In the genomic region with DNA sequence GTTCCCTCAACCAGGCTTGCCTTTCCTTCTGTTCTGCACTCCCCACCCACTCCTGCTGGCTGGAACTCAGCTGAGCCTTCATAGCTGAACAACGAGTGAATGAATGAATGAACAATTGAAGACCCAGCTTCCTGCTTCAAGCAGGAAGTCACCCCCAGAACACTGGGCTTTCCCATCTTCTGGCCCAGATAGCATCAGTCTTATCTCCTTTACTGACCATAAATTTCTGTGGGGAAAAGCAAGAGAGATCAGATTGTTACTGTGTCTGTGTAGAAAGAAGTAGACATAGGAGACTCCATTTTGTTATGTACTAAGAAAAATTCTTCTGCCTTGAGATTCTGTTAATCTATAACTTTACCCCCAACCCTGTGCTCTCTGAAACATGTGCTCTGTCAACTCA, we compare ENCODE assay signal across 8 cellular contexts. TPM values are rescaled to one million over a fixed set of nuclear protein-coding genes. Genes with fewer than 3 reads are reported as not detected.
DNase-seq lines count a peak whose midpoint lies in the region; ATAC-seq, FAIRE-seq and TF ChIP-seq lines count a peak whose summit lies in the region.
"Not testable (repeated sequence)": the region's sequence is repeated elsewhere in the genome, so short reads cannot be mapped to it uniquely, and the experiment has no call there.
"Had no signal": no experiment of that assay in that cellular context is flagged by ENCODE, and none has a peak within 500 bp of the region (broad histone marks: within the 10 kb centered on the region; RNA-seq: fewer than 3 reads in every experiment).

No MANE protein-coding gene starts in this region.

- H4K5ac ChIP-seq in H1 (ENCODE audit: insufficient read length, low read depth, low read length): not testable (repeated sequence)

- not testable (repeated sequence) for H3K79me1 ChIP-seq in H1 (ENCODE audit: low read depth, low read length); neuronal stem cell (ENCODE audit: low read depth, low read length)

- H3K9me2 ChIP-seq in PC-9 (ENCODE audit: insufficient read depth): not testable (repeated sequence)

- H2BK15ac ChIP-seq in H1 (ENCODE audit: low read length); neuronal stem cell (ENCODE audit: low read length): not testable (repeated sequence)

- not testable (repeated sequence) for H3K9ac ChIP-seq in HUES48 (ENCODE audit: low read depth, low read length); H1 (replicated peaks in 1 of 4; ENCODE audit: extremely low read depth in 1 of 4, low read depth in 3 of 4, low read length in 3 of 4); HepG2 (ENCODE audit: insufficient read depth, low read depth, low read length); neuronal stem cell (ENCODE audit: low read depth, low read length, poor library complexity)

- CTCF ChIA-PET in PC-9 (lab: Charles Lee); HepG2 (lab: Yijun Ruan, JAX; ENCODE audit: low intra/inter-chr PET ratio, low total read pairs): not testable (repeated sequence)
- CTCF ChIA-PET in H1 (lab: Charles Lee; ENCODE audit: partially characterized antibody): interaction anchor here (1.2 to 6.5 kb wide), 4 partner anchors 11 to 60 kb away, joined by 3 to 37 read pairs (median 7); no protein-coding TSS in a partner anchor

- H3K4me3 ChIP-seq in HUES48 (ENCODE audit: low read depth, low read length); PC-9; H1 (ENCODE audit: extremely low read depth in 1 of 4, insufficient read depth in 2 of 4, low read depth in 3 of 4, low read length in 4 of 4); HepG2 (replicated peaks in 1 of 3; ENCODE audit: insufficient read depth in 1 of 3, low read depth in 2 of 3, low read length in 3 of 3); neuronal stem cell (ENCODE audit: low read length in 2 of 2): not testable (repeated sequence)

- not testable (repeated sequence) for H3K14ac ChIP-seq in H1 (ENCODE audit: insufficient read length); neuronal stem cell (ENCODE audit: low read length)

- peak overlapping the region; percentile 3 for H3K27ac ChIP-seq in HUES48 (ENCODE audit: low read depth, low read length)
- peak overlapping the region; percentile 63 for H3K27ac ChIP-seq in PC-9
- H3K27ac ChIP-seq in H1 (ENCODE audit: low read depth, low read length); neuronal stem cell (replicated peaks; ENCODE audit: low read length): not testable (repeated sequence)
- H3K27ac ChIP-seq in HepG2 (ENCODE audit: extremely low read length, insufficient read depth, low read length): peak overlapping the region; percentile 18

- DNase-seq in ELF-1 (ENCODE audit: low read depth, low spot score): peak; percentile 44
- not testable (repeated sequence) for DNase-seq in PC-9; H1 (ENCODE audit: low read depth in 1 of 2, low spot score in 2 of 2); HepG2 (ENCODE audit: low spot score); neuronal stem cell (ENCODE audit: low spot score)

- 65% methylated on average over 1 of the region's 1 CpG; no CpG with 5 or more reads in 1 of the 2 experiments for WGBS in H1 (ENCODE audit: extremely low coverage in 1 of 2, insufficient coverage in 1 of 2, insufficient read length in 1 of 2, insufficient replicate concordance in 2 of 2, low coverage in 1 of 2, low lambda C conversion rate in 2 of 2, missing lambda C conversion rate in 1 of 2), 2 experiments
- WGBS in HepG2 (ENCODE audit: low lambda C conversion rate): 0% methylated on average over 1 of the region's 1 CpG
- no CpG with 5 or more reads among the region's 1 CpG for WGBS in neuronal stem cell (ENCODE audit: extremely low coverage in 2 of 2, insufficient read length in 2 of 2, insufficient replicate concordance in 1 of 2), 2 donors

- H2AFZ ChIP-seq in PC-9; HepG2 (ENCODE audit: low read length): not testable (repeated sequence)
- H2AFZ ChIP-seq in H1 (ENCODE audit: low read length) (peak overlapping the region; percentile 87; the same call in 1 of the 2 replicates), neuronal stem cell (ENCODE audit: low read length) (peak overlapping the region; percentile 56)

- H3F3A ChIP-seq in PC-9 (ENCODE audit: insufficient read depth, low read depth): peaks cover 39% of the 10 kb centered on the region

- not testable (repeated sequence) for H3K4me1 ChIP-seq in HUES48 (ENCODE audit: control insufficient read depth, insufficient read depth, low read length); H1 (replicated peaks in 1 of 4; ENCODE audit: control insufficient read depth in 3 of 4, insufficient read depth in 4 of 4, low read length in 3 of 4); neuronal stem cell (ENCODE audit: control insufficient read depth in 2 of 2, insufficient read depth in 1 of 2, low read depth in 1 of 2, low read length in 2 of 2)
- peaks cover 54% of the 10 kb centered on the region for H3K4me1 ChIP-seq in PC-9 (replicated peaks; ENCODE audit: insufficient read depth)
- peaks cover 77% of the 10 kb centered on the region for H3K4me1 ChIP-seq in HepG2 (ENCODE audit: insufficient read depth, low read length)

- ATAC-seq in HepG2: not testable (repeated sequence)

- H2BK120ac ChIP-seq in H1 (replicated peaks; ENCODE audit: low read depth, low read length); neuronal stem cell (ENCODE audit: low read depth, low read length): not testable (repeated sequence)

- 0 out of 2 replicates have a peak overlapping the region, but pooled peaks have one; percentile 60 for H2BK12ac ChIP-seq in H1 (ENCODE audit: low read depth, low read length)
- H2BK12ac ChIP-seq in neuronal stem cell (ENCODE audit: low read length): not testable (repeated sequence)

- H3K23ac ChIP-seq in H1 (ENCODE audit: insufficient read length); neuronal stem cell (ENCODE audit: low read depth, low read length, poor library complexity): not testable (repeated sequence)

- H3K9me3 ChIP-seq in HUES48 (ENCODE audit: control insufficient read depth, insufficient read depth, low read length); PC-9 (ENCODE audit: insufficient read depth, low read depth); H1 (ENCODE audit: insufficient read depth in 2 of 2, low read depth in 1 of 2, low read length in 1 of 2); HepG2 (ENCODE audit: low read length); neuronal stem cell (replicated peaks in 1 of 2; ENCODE audit: control insufficient read depth in 2 of 2, insufficient read depth in 1 of 2, low read depth in 1 of 2, low read length in 2 of 2): not testable (repeated sequence)

- H2BK20ac ChIP-seq in H1 (ENCODE audit: low read length): peak overlapping the region; percentile 99; the same call in 1 of the 2 replicates

- not testable (repeated sequence) for TF ChIP-seq CTCF in PC-9 (conservative IDR thresholded peaks at IDR 0.05); H1 (IDR thresholded peaks at IDR 0.05; ENCODE audit: control extremely low read depth in 1 of 3, insufficient read depth in 1 of 3, low read depth in 1 of 3, low read length in 3 of 3); HepG2 (CRISPR knock-in tag; IDR thresholded peaks at IDR 0.05)

- H2AK5ac ChIP-seq in H1 (ENCODE audit: low read depth, low read length); neuronal stem cell (ENCODE audit: low read depth, low read length): not testable (repeated sequence)

- not testable (repeated sequence) for H3K23me2 ChIP-seq in H1 (ENCODE audit: low read depth, low read length)

- not testable (repeated sequence) for H3K27me3 ChIP-seq in HUES48 (ENCODE audit: control insufficient read depth, insufficient read depth, low read length); PC-9 (ENCODE audit: insufficient read depth, low read depth); H1 (replicated peaks in 1 of 4; ENCODE audit: control insufficient read depth in 3 of 4, extremely low read depth in 1 of 4, insufficient read depth in 3 of 4, low read length in 3 of 4); HepG2 (ENCODE audit: control insufficient read depth in 1 of 2, insufficient read depth in 2 of 2, low read length in 2 of 2); neuronal stem cell (ENCODE audit: control insufficient read depth in 3 of 3, insufficient read depth in 3 of 3, low read depth in 1 of 3, low read length in 3 of 3)

- H3K56ac ChIP-seq in H1 (replicated peaks; ENCODE audit: insufficient read length, low read depth, low read length): not testable (repeated sequence)

- not testable (repeated sequence) for FAIRE-seq in H1 (lab: Jason Lieb, UNC); HepG2 (lab: Jason Lieb, UNC)

- in situ Hi-C loops in HepG2 (cut with HindIII; ENCODE audit: extremely low pct_ligation_motif_present, low pct_unique_long_range_greater_than_20kb): not testable (repeated sequence)

- not testable (repeated sequence) for H3K79me2 ChIP-seq in PC-9 (ENCODE audit: low read depth); H1 (ENCODE audit: control insufficient read depth in 1 of 2, insufficient read depth in 2 of 2, low read length in 2 of 2); HepG2 (ENCODE audit: insufficient read depth, low read length)

- not testable (repeated sequence) for H3K4me2 ChIP-seq in PC-9; H1 (ENCODE audit: insufficient read depth in 1 of 2, low read depth in 2 of 2, low read length in 2 of 2); HepG2 (ENCODE audit: low read depth, low read length); neuronal stem cell (ENCODE audit: insufficient read depth, low read length, poor library complexity, severe bottlenecking)

- not testable (repeated sequence) for BruUV-seq in PC-9 (replicated peaks; lab: Mats Ljungman, UMichigan); HepG2 (replicated peaks; lab: Mats Ljungman, UMichigan)

- not testable (repeated sequence) for H4K20me1 ChIP-seq in PC-9 (ENCODE audit: insufficient read depth); H1 (replicated peaks in 1 of 2; ENCODE audit: control insufficient read depth in 1 of 2, insufficient read depth in 2 of 2, low read length in 2 of 2); HepG2 (ENCODE audit: insufficient read depth, low read length)

- peak overlapping the region; percentile 1 for H3K4ac ChIP-seq in H1 (replicated peaks; ENCODE audit: insufficient read length, low read depth, low read length)
- not testable (repeated sequence) for H3K4ac ChIP-seq in neuronal stem cell (ENCODE audit: low read length)

- POLR2A ChIA-PET in PC-9 (lab: Charles Lee; ENCODE audit: unreplicated experiment): interaction anchor here (0.7 kb wide), 1 partner anchor 10 kb away, joined by 3 read pairs; no protein-coding TSS in a partner anchor
- POLR2A ChIA-PET in H1 (lab: Charles Lee; ENCODE audit: partially characterized antibody): interaction anchor here (0.9 to 1.8 kb wide), 2 partner anchors 11 to 63 kb away, joined by 3 to 9 read pairs; no protein-coding TSS in a partner anchor
- POLR2A ChIA-PET in HepG2 (lab: Yijun Ruan, JAX): not testable (repeated sequence)

- not testable (repeated sequence) for H4K8ac ChIP-seq in H1 (ENCODE audit: extremely low read depth, insufficient read depth, low read length); neuronal stem cell (ENCODE audit: low read depth, low read length)

- not testable (repeated sequence) for H3K36me3 ChIP-seq in HUES48 (ENCODE audit: control insufficient read depth, insufficient read depth, low read length); PC-9 (ENCODE audit: low read depth); H1 (ENCODE audit: control insufficient read depth in 2 of 4, insufficient read depth in 4 of 4, low read length in 3 of 4); HepG2 (replicated peaks in 1 of 2; ENCODE audit: control insufficient read depth in 1 of 2, insufficient read depth in 2 of 2, low read length in 2 of 2); neuronal stem cell (replicated peaks in 1 of 2; ENCODE audit: control insufficient read depth in 2 of 2, insufficient read depth in 2 of 2, low read length in 2 of 2)

- not testable (repeated sequence) for H2BK5ac ChIP-seq in H1 (ENCODE audit: low read depth, low read length); neuronal stem cell (ENCODE audit: low read length)

- peak overlapping the region; percentile 4 for H4K91ac ChIP-seq in H1 (replicated peaks; ENCODE audit: insufficient read length, low read length)
- not testable (repeated sequence) for H4K91ac ChIP-seq in neuronal stem cell (ENCODE audit: low read depth, low read length, poor library complexity)

- not testable (repeated sequence) for TF ChIP-seq EP300 in H1 (IDR thresholded peaks at IDR 0.05; ENCODE audit: borderline replicate concordance in 1 of 2, low read depth in 2 of 2, low read length in 2 of 2); HepG2 (IDR thresholded peaks at IDR 0.05; ENCODE audit: low read depth in 2 of 2, low read length in 2 of 2); HepG2 (CRISPR knock-in tag; IDR thresholded peaks at IDR 0.05; ENCODE audit: borderline replicate concordance)

- peak overlapping the region; percentile 48 for H3K18ac ChIP-seq in H1 (ENCODE audit: extremely low read depth, low read length)
- not testable (repeated sequence) for H3K18ac ChIP-seq in neuronal stem cell (ENCODE audit: low read length)

- TF ChIP-seq RAD21 in H1 (IDR thresholded peaks at IDR 0.05 in 1 of 2, conservative IDR thresholded peaks at IDR 0.05 in 1 of 2; ENCODE audit: low read depth in 2 of 2, low read length in 2 of 2); HepG2 (CRISPR knock-in tag; IDR thresholded peaks at IDR 0.05): not testable (repeated sequence)

- intact Hi-C loops in PC-9 (cut with micrococcal nuclease; ENCODE audit: unreplicated experiment); HepG2 (cut with micrococcal nuclease; ENCODE audit: unreplicated experiment): not testable (repeated sequence)

- TF ChIP-seq POLR2A in H1 (IDR thresholded peaks at IDR 0.05; ENCODE audit: control extremely low read depth in 1 of 2, low read depth in 2 of 2, low read length in 2 of 2); HepG2 (IDR thresholded peaks at IDR 0.05; ENCODE audit: insufficient read depth in 1 of 2, low read depth in 2 of 2, low read length in 2 of 2): not testable (repeated sequence)

RNA-seq across cellular contexts. Expression of a gene that starts 19.5 kb away (rescaled TPM):
- total RNA-seq in PC-9 (2021): not detected in 2 replicates
- not detected in 2 replicates for total RNA-seq in H1 (2021; fragmentation: NEBNext Ultra II Directional; extraction: Animal tissue kit (Norgen Biotek cat#: 25700))
- polyA plus RNA-seq in H1 (2011; rRNA removed): not detected in 2 replicates
- not detected for polyA plus RNA-seq in H1 (2011; cell fraction: cytosol; rRNA removed)
- polyA plus RNA-seq in H1 (2011; cell fraction: nucleus; rRNA removed): not detected
- polyA plus RNA-seq in H1 (2012, experiment 1 of 2): not detected in 4 replicates
- not detected for polyA plus RNA-seq in H1 (2012, experiment 2 of 2)
- not detected for polyA plus RNA-seq in H1 (2013, experiment 1 of 2)
- polyA plus RNA-seq in H1 (2013, experiment 2 of 2): not detected
- polyA minus RNA-seq in H1 (2011; rRNA and poly(A)+ RNA removed): not detected in 2 replicates
- polyA minus RNA-seq in H1 (2011; cell fraction: cytosol; rRNA and poly(A)+ RNA removed): not detected
- polyA minus RNA-seq in H1 (2011; cell fraction: nucleus; rRNA and poly(A)+ RNA removed): not detected
- total RNA-seq in HepG2 (2016; rRNA removed; fragmentation: Illumina TruSeq; extraction: Trizol): 2.3 and 3.4 TPM in 2 replicates
- 2.7 and 3.5 TPM in 2 replicates for total RNA-seq in HepG2 (2016; cell fraction: cytosol; rRNA removed; fragmentation: Illumina TruSeq; extraction: Trizol; ENCODE audit: low read depth)
- total RNA-seq in HepG2 (2016; cell fraction: insoluble cytoplasmic fraction; rRNA removed; fragmentation: Illumina TruSeq; extraction: Trizol): 2.3 and 3.6 TPM in 2 replicates
- total RNA-seq in HepG2 (2016; cell fraction: membrane; rRNA removed; fragmentation: Illumina TruSeq; extraction: Trizol): 3.3 and 4.5 TPM in 2 replicates
- total RNA-seq in HepG2 (2016; cell fraction: nucleus; rRNA removed; fragmentation: Illumina TruSeq; extraction: Trizol): 2.9 and 3.3 TPM in 2 replicates
- 8.8 and 13.2 TPM in 2 replicates for polyA plus RNA-seq in HepG2 (2011; rRNA removed)
- 4.8 and 4.9 TPM in 2 replicates for polyA plus RNA-seq in HepG2 (2011; cell fraction: cytosol; rRNA removed)
- 2.1 and 7.8 TPM in 2 replicates for polyA plus RNA-seq in HepG2 (2011; cell fraction: nucleus; rRNA removed)
- polyA plus RNA-seq in HepG2 (2012): 6.8 and 14.5 TPM in 2 replicates
- 2.5 and 3.3 TPM in 2 replicates for polyA plus RNA-seq in HepG2 (2016; cell fraction: cytosol; fragmentation: Illumina TruSeq; extraction: Trizol; ENCODE audit: low read depth)
- 1.6 and 3.8 TPM in 2 replicates for polyA plus RNA-seq in HepG2 (2016; cell fraction: insoluble cytoplasmic fraction; fragmentation: Illumina TruSeq; extraction: Trizol; ENCODE audit: low read depth)
- 3.3 and 3.9 TPM in 2 replicates for polyA plus RNA-seq in HepG2 (2016; cell fraction: membrane; fragmentation: Illumina TruSeq; extraction: Trizol; ENCODE audit: low read depth)
- 2.7 and 4.2 TPM in 2 replicates for polyA plus RNA-seq in HepG2 (2016; cell fraction: nucleus; fragmentation: Illumina TruSeq; extraction: Trizol; ENCODE audit: insufficient read depth, low read depth)
- 23.1 TPM in 1 of 2 replicates, not detected in the other for polyA minus RNA-seq in HepG2 (2011; rRNA and poly(A)+ RNA removed; ENCODE audit: low replicate concordance)
- polyA minus RNA-seq in HepG2 (2011; cell fraction: cytosol; rRNA and poly(A)+ RNA removed): 0.99 and 1.8 TPM in 2 replicates
- polyA minus RNA-seq in HepG2 (2011; cell fraction: nucleus; rRNA and poly(A)+ RNA removed): 3.9 and 9.3 TPM in 2 replicates
- polyA plus RNA-seq in neuronal stem cell (2013, experiment 1 of 2): not detected
- not detected for polyA plus RNA-seq in neuronal stem cell (2013, experiment 2 of 2)
- total RNA-seq: CD4-positive, alpha-beta memory T cell; H4 had no signal
- polyA plus RNA-seq: CD4-positive, alpha-beta memory T cell had no signal

RNA-seq across cellular contexts. Expression of a gene that starts 49.8 kb away (rescaled TPM):
- total RNA-seq in PC-9 (2021) (50.8 and 52.1 TPM in 2 replicates), HepG2 (2016; rRNA removed; fragmentation: Illumina TruSeq; extraction: Trizol) (18.4 and 43.4 TPM in 2 replicates)
- total RNA-seq in H1 (2021; fragmentation: NEBNext Ultra II Directional; extraction: Animal tissue kit (Norgen Biotek cat#: 25700)): 13.3 and 14.1 TPM in 2 replicates
- polyA plus RNA-seq in H1 (2011; rRNA removed) (14.8 and 16.9 TPM in 2 replicates), HepG2 (2011; rRNA removed) (46.6 and 59.5 TPM in 2 replicates)
- polyA plus RNA-seq in H1 (2011; cell fraction: cytosol; rRNA removed): 14.8 TPM
- polyA plus RNA-seq in H1 (2011; cell fraction: nucleus; rRNA removed): 25.2 TPM
- 10.3 to 14.0 TPM (median 11.6 TPM) in 4 replicates for polyA plus RNA-seq in H1 (2012, experiment 1 of 2)
- 6.8 TPM for polyA plus RNA-seq in H1 (2012, experiment 2 of 2)
- polyA plus RNA-seq in H1 (2013, experiment 1 of 2): 12.7 TPM
- polyA plus RNA-seq in H1 (2013, experiment 2 of 2): 13.7 TPM
- 22.1 and 22.5 TPM in 2 replicates for polyA minus RNA-seq in H1 (2011; rRNA and poly(A)+ RNA removed)
- polyA minus RNA-seq in H1 (2011; cell fraction: cytosol; rRNA and poly(A)+ RNA removed): 9.8 TPM
- 27.4 TPM for polyA minus RNA-seq in H1 (2011; cell fraction: nucleus; rRNA and poly(A)+ RNA removed)
- total RNA-seq in HepG2 (2016; cell fraction: cytosol; rRNA removed; fragmentation: Illumina TruSeq; extraction: Trizol; ENCODE audit: low read depth): 5.4 and 5.5 TPM in 2 replicates
- total RNA-seq in HepG2 (2016; cell fraction: insoluble cytoplasmic fraction; rRNA removed; fragmentation: Illumina TruSeq; extraction: Trizol): 16.1 and 39.6 TPM in 2 replicates
- 18.0 and 18.1 TPM in 2 replicates for total RNA-seq in HepG2 (2016; cell fraction: membrane; rRNA removed; fragmentation: Illumina TruSeq; extraction: Trizol)
- total RNA-seq in HepG2 (2016; cell fraction: nucleus; rRNA removed; fragmentation: Illumina TruSeq; extraction: Trizol): 37.4 and 45.5 TPM in 2 replicates
- polyA plus RNA-seq in HepG2 (2011; cell fraction: cytosol; rRNA removed): 53.0 and 55.6 TPM in 2 replicates
- polyA plus RNA-seq in HepG2 (2011; cell fraction: nucleus; rRNA removed): 60.5 and 72.7 TPM in 2 replicates
- polyA plus RNA-seq in HepG2 (2012): 26.0 and 35.8 TPM in 2 replicates
- 4.1 and 4.5 TPM in 2 replicates for polyA plus RNA-seq in HepG2 (2016; cell fraction: cytosol; fragmentation: Illumina TruSeq; extraction: Trizol; ENCODE audit: low read depth)
- polyA plus RNA-seq in HepG2 (2016; cell fraction: insoluble cytoplasmic fraction; fragmentation: Illumina TruSeq; extraction: Trizol; ENCODE audit: low read depth): 14.1 and 16.5 TPM in 2 replicates
- 9.4 and 9.9 TPM in 2 replicates for polyA plus RNA-seq in HepG2 (2016; cell fraction: membrane; fragmentation: Illumina TruSeq; extraction: Trizol; ENCODE audit: low read depth)
- polyA plus RNA-seq in HepG2 (2016; cell fraction: nucleus; fragmentation: Illumina TruSeq; extraction: Trizol; ENCODE audit: insufficient read depth, low read depth): 59.3 and 60.4 TPM in 2 replicates
- polyA minus RNA-seq in HepG2 (2011; rRNA and poly(A)+ RNA removed; ENCODE audit: low replicate concordance): 69.1 and 105 TPM in 2 replicates
- polyA minus RNA-seq in HepG2 (2011; cell fraction: cytosol; rRNA and poly(A)+ RNA removed): 34.7 and 43.2 TPM in 2 replicates
- 56.0 and 67.4 TPM in 2 replicates for polyA minus RNA-seq in HepG2 (2011; cell fraction: nucleus; rRNA and poly(A)+ RNA removed)
- 5.7 TPM for polyA plus RNA-seq in neuronal stem cell (2013, experiment 1 of 2)
- polyA plus RNA-seq in neuronal stem cell (2013, experiment 2 of 2): 5.3 TPM
